12 cellular contexts compared by ENCODE assay signal in the genomic region with DNA sequence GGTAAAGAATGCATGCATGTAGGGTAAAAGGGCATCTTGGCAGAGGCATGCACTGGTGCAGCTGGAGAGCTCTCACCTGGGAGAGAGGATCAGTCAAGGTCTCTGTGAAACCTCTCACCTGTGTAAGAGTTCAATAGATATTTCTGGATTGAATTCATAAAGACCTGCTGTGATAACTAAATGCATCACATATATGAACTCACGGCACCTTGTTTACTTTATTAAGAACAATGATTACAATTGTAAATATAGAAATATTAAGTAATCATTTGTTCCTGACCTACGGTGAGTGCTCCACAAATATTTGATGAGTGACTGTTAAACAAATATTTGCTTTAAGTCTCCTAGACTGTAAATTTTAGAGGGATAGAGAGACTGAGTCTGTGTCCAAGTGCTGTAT.
"Had no signal": no experiment of that assay in that cellular context is flagged by ENCODE, and none has a peak within 500 bp of the region (broad histone marks: within the 10 kb centered on the region; RNA-seq: fewer than 3 reads in every experiment).

No MANE protein-coding gene starts in this region.

- FAIRE-seq: urothelium cell line had no signal

- ATAC-seq: effector memory CD8-positive, alpha-beta T cell; natural killer cell had no signal

- DNase-seq: activated B cell treated with CpG ODN at 0.5 μM for 24 hours; activated CD4-positive, alpha-beta memory T cell treated with anti-CD3 and anti-CD28 coated beads for 36 hours; activated CD4-positive, alpha-beta T cell treated with anti-CD3 and anti-CD28 coated beads for 4 hours; activated naive CD4-positive, alpha-beta T cell treated with Interleukin-2 at 50 U/mL for 16 hours; activated naive CD8-positive, alpha-beta T cell treated with anti-CD3 and anti-CD28 coated beads, Interleukin-2, amount 10 ng/mL, durations not matched to agents 7 days and 5 days; amygdala; caudate nucleus; effector memory CD8-positive, alpha-beta T cell; natural killer cell; stimulated activated CD8-positive, alpha-beta memory T cell treated with anti-CD3 and anti-CD28 coated beads, Interleukin-4, amount 100 ng/mL, for 48 hours; stimulated activated naive CD4-positive, alpha-beta T cell had no signal
